34 cellular contexts compared by ENCODE assay signal in genomic region chr18:58700209-58700608, GRCh38.
"Had no signal": no experiment of that assay in that cellular context is flagged by ENCODE, and none has a peak within 500 bp of the region (broad histone marks: within the 10 kb centered on the region; RNA-seq: fewer than 3 reads in every experiment).

No MANE protein-coding gene starts in this region.

- H3K27ac Mint-ChIP-seq: activated B cell treated with CpG ODN at 0.5 μM for 24 hours; activated CD8-positive, alpha-beta memory T cell treated with anti-CD3 and anti-CD28 coated beads, Interleukin-2, amount 10 ng/mL, durations not matched to agents 7 days and 5 days; activated CD8-positive, alpha-beta T cell treated with anti-CD3 and anti-CD28 coated beads for 36 hours; activated naive CD4-positive, alpha-beta T cell treated with anti-CD3 and anti-CD28 coated beads for 36 hours; activated naive CD4-positive, alpha-beta T cell treated with anti-CD3 and anti-CD28 coated beads, Interleukin-2, amount 50 U/mL, for 24 hours; activated naive CD8-positive, alpha-beta T cell treated with anti-CD3 and anti-CD28 coated beads, Interleukin-2, amount 50 U/mL, for 24 hours; activated T-helper 1 cell treated with anti-CD3 and anti-CD28 coated beads, Interleukin-12 subunit alpha, Interleukin-12 subunit beta, Interleukin-2, Interleukin-4 antibody, amounts not matched to agents 30 ng/mL and 10 ng/mL and 1 ng/mL, durations not matched to agents 14 hours and 24 hours and 36 hours; activated T-helper 2 cell treated with anti-CD3 and anti-CD28 coated beads, Interferon-gamma antibody, Interleukin-2, Interleukin-4, amounts not matched to agents 10 μg/mL and 5 μg/mL and 100 μg/mL, durations not matched to agents 14 hours and 24 hours and 36 hours; effector memory CD8-positive, alpha-beta T cell; T-helper 17 cell; T-helper 2 cell treated with Interferon-gamma antibody and Interleukin-4, amounts not matched to agents 5 μg/mL and 100 μg/mL, for 36 hours had no signal

- H3K27me3 ChIP-seq: adrenal gland, body of pancreas had no signal

- H3K36me3 ChIP-seq: adrenal gland had no signal

- H3K9me3 ChIP-seq: adrenal gland, body of pancreas had no signal

- H3K4me3 Mint-ChIP-seq: activated B cell treated with CpG ODN at 0.5 μM for 24 hours; activated CD8-positive, alpha-beta memory T cell treated with anti-CD3 and anti-CD28 coated beads, Interleukin-2, amount 10 ng/mL, durations not matched to agents 7 days and 5 days; activated CD8-positive, alpha-beta T cell treated with anti-CD3 and anti-CD28 coated beads for 36 hours; activated naive CD4-positive, alpha-beta T cell treated with anti-CD3 and anti-CD28 coated beads for 36 hours; activated naive CD4-positive, alpha-beta T cell treated with anti-CD3 and anti-CD28 coated beads, Interleukin-2, amount 50 U/mL, for 24 hours; activated naive CD8-positive, alpha-beta T cell treated with anti-CD3 and anti-CD28 coated beads for 36 hours; activated naive CD8-positive, alpha-beta T cell treated with anti-CD3 and anti-CD28 coated beads, Interleukin-2, amount 50 U/mL, for 24 hours; activated T-helper 1 cell treated with anti-CD3 and anti-CD28 coated beads, Interleukin-12 subunit alpha, Interleukin-12 subunit beta, Interleukin-2, Interleukin-4 antibody, amounts not matched to agents 30 ng/mL and 10 ng/mL and 1 ng/mL, durations not matched to agents 14 hours and 24 hours and 36 hours; effector memory CD8-positive, alpha-beta T cell; T-helper 17 cell; T-helper 2 cell treated with Interferon-gamma antibody and Interleukin-4, amounts not matched to agents 5 μg/mL and 100 μg/mL, for 36 hours had no signal

- H3K27me3 Mint-ChIP-seq: activated B cell treated with CpG ODN at 0.5 μM for 24 hours; activated CD8-positive, alpha-beta memory T cell treated with anti-CD3 and anti-CD28 coated beads, Interleukin-2, amount 10 ng/mL, durations not matched to agents 7 days and 5 days; activated CD8-positive, alpha-beta T cell treated with anti-CD3 and anti-CD28 coated beads for 36 hours; activated naive CD4-positive, alpha-beta T cell treated with anti-CD3 and anti-CD28 coated beads, Interleukin-2, amount 50 U/mL, for 24 hours; activated naive CD8-positive, alpha-beta T cell treated with anti-CD3 and anti-CD28 coated beads for 36 hours; activated naive CD8-positive, alpha-beta T cell treated with anti-CD3 and anti-CD28 coated beads, Interleukin-2, amount 50 U/mL, for 24 hours; effector memory CD8-positive, alpha-beta T cell; T-helper 17 cell had no signal

- H3K27ac ChIP-seq: adrenal gland, body of pancreas, epithelial cell of prostate, WERI-Rb-1 had no signal

- H3K9me3 Mint-ChIP-seq: activated B cell treated with CpG ODN at 0.5 μM for 24 hours; activated naive CD4-positive, alpha-beta T cell treated with anti-CD3 and anti-CD28 coated beads for 36 hours; activated naive CD4-positive, alpha-beta T cell treated with anti-CD3 and anti-CD28 coated beads, Interleukin-2, amount 50 U/mL, for 24 hours; activated naive CD8-positive, alpha-beta T cell treated with anti-CD3 and anti-CD28 coated beads, Interleukin-2, amount 50 U/mL, for 24 hours; activated T-helper 1 cell treated with anti-CD3 and anti-CD28 coated beads, Interleukin-12 subunit alpha, Interleukin-12 subunit beta, Interleukin-2, Interleukin-4 antibody, amounts not matched to agents 30 ng/mL and 10 ng/mL and 1 ng/mL, durations not matched to agents 14 hours and 24 hours and 36 hours; activated T-helper 2 cell treated with anti-CD3 and anti-CD28 coated beads, Interferon-gamma antibody, Interleukin-2, Interleukin-4, amounts not matched to agents 10 μg/mL and 5 μg/mL and 100 μg/mL, durations not matched to agents 14 hours and 24 hours and 36 hours; effector memory CD8-positive, alpha-beta T cell had no signal

- DNase-seq: activated B cell treated with CpG ODN at 0.5 μM for 24 hours; activated CD4-positive, alpha-beta T cell treated with anti-CD3 and anti-CD28 coated beads for 48 hours; activated CD4-positive, alpha-beta T cell treated with anti-CD3 and anti-CD28 coated beads, Interleukin-2, amount 50 U/mL, for 1 hour; activated CD4-positive, alpha-beta T cell treated with anti-CD3 and anti-CD28 coated beads, Interleukin-2, amount 50 U/mL, for 48 hours; activated CD8-positive, alpha-beta memory T cell treated with anti-CD3 and anti-CD28 coated beads, Interleukin-2, amount 10 ng/mL, durations not matched to agents 7 days and 5 days; activated CD8-positive, alpha-beta memory T cell treated with anti-CD3 and anti-CD28 coated beads, Interleukin-2, amount 50 U/mL, for 4 hours; activated CD8-positive, alpha-beta T cell treated with anti-CD3 and anti-CD28 coated beads for 36 hours; activated effector memory CD4-positive, alpha-beta T cell treated with anti-CD3 and anti-CD28 coated beads, Interleukin-2, amount 50 U/mL, for 16 hours; activated naive CD4-positive, alpha-beta T cell treated with anti-CD3 and anti-CD28 coated beads for 36 hours; activated naive CD8-positive, alpha-beta T cell treated with anti-CD3 and anti-CD28 coated beads for 36 hours; activated naive CD8-positive, alpha-beta T cell treated with anti-CD3 and anti-CD28 coated beads, Interleukin-2, amount 50 U/mL, for 24 hours; activated T-cell treated with anti-CD3 and anti-CD28 coated beads, Interleukin-2, amount 50 U/mL, for 1 hour; activated T-cell treated with anti-CD3 and anti-CD28 coated beads, Interleukin-2, amount 50 U/mL, for 48 hours; amygdala; aorta; body of pancreas; central memory CD4-positive, alpha-beta T cell; cerebellar nuclear complex; cortex of kidney; effector CD4-positive, alpha-beta T cell; effector memory CD8-positive, alpha-beta T cell; T-helper 1 cell; T-helper 17 cell; T1000; WERI-Rb-1 had no signal

- FAIRE-seq: colon, frontal cortex had no signal

- H3K4me3 ChIP-seq: adrenal gland, body of pancreas had no signal

- ATAC-seq: activated CD4-positive, CD25-positive, alpha-beta regulatory T cell treated with anti-CD3 and anti-CD28 coated beads, Interleukin-2, amount 50 U/mL, for 24 hours; activated CD8-positive, alpha-beta memory T cell treated with anti-CD3 and anti-CD28 coated beads, Interleukin-2, amount 10 ng/mL, durations not matched to agents 7 days and 5 days; activated CD8-positive, alpha-beta T cell treated with anti-CD3 and anti-CD28 coated beads for 36 hours; activated naive CD8-positive, alpha-beta T cell treated with anti-CD3 and anti-CD28 coated beads, Interleukin-2, amount 50 U/mL, for 24 hours; body of pancreas; effector memory CD8-positive, alpha-beta T cell; T-helper 17 cell had no signal

- H3K4me1 ChIP-seq: adrenal gland, body of pancreas had no signal
